In genomic region chr12:31366104-31366621, GRCh38 we compare ENCODE assay signal across 17 cellular contexts. TPM values are rescaled to one million over a fixed set of nuclear protein-coding genes. Genes with fewer than 3 reads are reported as not detected.
DNase-seq lines count a peak whose midpoint lies in the region; ATAC-seq and TF ChIP-seq lines count a peak whose summit lies in the region.
"Had no signal": no experiment of that assay in that cellular context is flagged by ENCODE, and none has a peak within 500 bp of the region (broad histone marks: within the 10 kb centered on the region; RNA-seq: fewer than 3 reads in every experiment).

No MANE protein-coding gene starts in this region.

- no peak for TF ChIP-seq CTCF in H9 (conservative IDR thresholded peaks at IDR 0.05)
- no peak for TF ChIP-seq CTCF in WTC11 (IDR thresholded peaks at IDR 0.05)
- TF ChIP-seq CTCF in endodermal cell (conservative IDR thresholded peaks at IDR 0.05): no peak
- TF ChIP-seq CTCF in mammary epithelial cell (conservative IDR thresholded peaks at IDR 0.05 in 1 of 2, IDR thresholded peaks at IDR 0.05 in 1 of 2; ENCODE audit: extremely low read depth in 1 of 2, insufficient read depth in 1 of 2, low read depth in 1 of 2, low read length in 2 of 2): no peak

- H2BK5ac ChIP-seq in H9 (ENCODE audit: insufficient read length, low read length): no peak overlapping the region

- in situ Hi-C loops in mammary epithelial cell (cut with MboI; ENCODE audit: low sequenced_read_pairs in 2 of 2): no loop called here

- no peak overlapping the region for H3K4me3 ChIP-seq in endodermal cell (ENCODE audit: low read length)
- H3K4me3 ChIP-seq in mammary epithelial cell (replicated peaks in 1 of 3; ENCODE audit: insufficient read depth in 1 of 3, low read depth in 2 of 3, low read length in 3 of 3): no peak overlapping the region
- H3K4me3 ChIP-seq: BLaER1, GM23338 had no signal

- no peaks in the 10 kb centered on the region for H3K79me2 ChIP-seq in H9 (ENCODE audit: insufficient read depth, low read length)
- no peaks in the 10 kb centered on the region for H3K79me2 ChIP-seq in mammary epithelial cell (ENCODE audit: insufficient read depth, low read length)

- dilution Hi-C loops in mammary epithelial cell (cut with HindIII; ENCODE audit: low sequenced_read_pairs): no loop called here

- H3K4me3 Mint-ChIP-seq in H9: no peak overlapping the region
- H3K4me3 Mint-ChIP-seq in WTC11: no peak overlapping the region
- H3K4me3 Mint-ChIP-seq in endodermal cell: peak overlapping the region; percentile 59
- H3K4me3 Mint-ChIP-seq: B cell; CD4-positive, CD25-positive, alpha-beta regulatory T cell; CD8-positive, alpha-beta T cell; GM23338 had no signal

- ATAC-seq in WTC11 (no peak), GM19395 (IDR thresholded peaks at IDR 0.05; ENCODE audit: unreplicated experiment) (no peak), GM18517 (IDR thresholded peaks at IDR 0.05; ENCODE audit: unreplicated experiment) (no peak)
- ATAC-seq: CD8-positive, alpha-beta T cell; GM23338 had no signal

- H4K91ac ChIP-seq in H9 (ENCODE audit: insufficient read length, low read depth, low read length): no peak overlapping the region

- H2BK12ac ChIP-seq in H9 (ENCODE audit: insufficient read length, low read depth, low read length): no peak overlapping the region

- no peak overlapping the region for H3K18ac ChIP-seq in H9 (ENCODE audit: insufficient read length, low read depth, low read length)

- H3K4me1 ChIP-seq in H9 (ENCODE audit: insufficient read depth, low read length) (peaks cover 15% of the 10 kb centered on the region; the same call in 1 of the 2 replicates), endodermal cell (ENCODE audit: control insufficient read depth, insufficient read depth, low read length) (peaks cover 24% of the 10 kb centered on the region), mammary epithelial cell (ENCODE audit: insufficient read depth, low read length) (peaks cover 17% of the 10 kb centered on the region)

- no peaks in the 10 kb centered on the region for H3K79me1 ChIP-seq in H9 (ENCODE audit: insufficient read depth, low read depth, low read length, poor library complexity, severe bottlenecking)

- H3K9ac ChIP-seq in H9 (ENCODE audit: extremely low read depth, insufficient read length, low read length): no peak overlapping the region
- no peak overlapping the region for H3K9ac ChIP-seq in endodermal cell (ENCODE audit: extremely low read depth, low read length, poor library complexity, severe bottlenecking)
- H3K9ac ChIP-seq in mammary epithelial cell (ENCODE audit: insufficient read depth, low read length): no peak overlapping the region
- H3K9ac ChIP-seq: BLaER1 had no signal

- no peaks in the 10 kb centered on the region for H3K27me3 ChIP-seq in H9 (ENCODE audit: insufficient read depth, low read length)
- H3K27me3 ChIP-seq in endodermal cell (ENCODE audit: control insufficient read depth, insufficient read depth, low read length, poor library complexity, severe bottlenecking): no peaks in the 10 kb centered on the region
- no peaks in the 10 kb centered on the region for H3K27me3 ChIP-seq in mammary epithelial cell (ENCODE audit: insufficient read depth, low read length)
- H3K27me3 ChIP-seq: BLaER1 had no signal

- H3K23ac ChIP-seq in H9 (ENCODE audit: insufficient read length, low read depth, low read length): no peak overlapping the region

- H3K14ac ChIP-seq in H9 (ENCODE audit: insufficient read depth, low read length): no peak overlapping the region

- H3K27ac ChIP-seq in H9 (ENCODE audit: insufficient read length, low read depth, low read length) (no peak overlapping the region), endodermal cell (ENCODE audit: low read depth, low read length) (no peak overlapping the region), mammary epithelial cell (ENCODE audit: insufficient read depth, low read depth, low read length) (no peak overlapping the region)
- H3K27ac ChIP-seq: 22Rv1, BLaER1, C4-2B had no signal

- H3K4ac ChIP-seq in H9 (ENCODE audit: low read depth, low read length): no peak overlapping the region

- H3K27me3 Mint-ChIP-seq in H9 (ENCODE audit: low read depth) (no peaks in the 10 kb centered on the region), WTC11 (ENCODE audit: low read depth) (no peaks in the 10 kb centered on the region), endodermal cell (ENCODE audit: insufficient read depth) (no peaks in the 10 kb centered on the region)
- H3K27me3 Mint-ChIP-seq: B cell had no signal

- H3K23me2 ChIP-seq in H9 (ENCODE audit: insufficient read length, low read depth, low read length, poor library complexity, severe bottlenecking): peaks cover 2% of the 10 kb centered on the region

- H2AFZ ChIP-seq in H9 (ENCODE audit: low read length) (no peak overlapping the region), mammary epithelial cell (ENCODE audit: low read depth, low read length) (no peak overlapping the region)
- H2AFZ ChIP-seq: GM23338 had no signal

- H3K9me3 Mint-ChIP-seq in H9: no peaks in the 10 kb centered on the region
- H3K9me3 Mint-ChIP-seq in WTC11: no peaks in the 10 kb centered on the region
- H3K9me3 Mint-ChIP-seq in endodermal cell: peaks cover 2% of the 10 kb centered on the region
- H3K9me3 Mint-ChIP-seq: CD4-positive, CD25-positive, alpha-beta regulatory T cell; CD8-positive, alpha-beta T cell had no signal

- H2AK5ac ChIP-seq in H9 (ENCODE audit: insufficient read length, low read length): no peak overlapping the region

- no peak overlapping the region for H4K8ac ChIP-seq in H9 (replicated peaks; ENCODE audit: insufficient read length, low read depth, low read length)

- CTCF ChIA-PET in WTC11 (lab: Charles Lee): interaction anchor here (1.1 kb wide), 1 partner anchor 94 kb away, joined by 3 read pairs; no protein-coding TSS in a partner anchor
- CTCF ChIA-PET in mammary epithelial cell (lab: Charles Lee; ENCODE audit: low non-redundant PET): no interaction called here

- intact Hi-C loops in mammary epithelial cell (cut with micrococcal nuclease): no loop called here

- H3K27ac Mint-ChIP-seq in H9 (peak overlapping the region in 2 of 3 experiments; percentile 17 to 40; a peak in 2 of 7 replicates), WTC11 (peak overlapping the region; percentile 59; the same call in 1 of the 2 replicates), endodermal cell (no peak overlapping the region)
- H3K27ac Mint-ChIP-seq: B cell; CD4-positive, CD25-positive, alpha-beta regulatory T cell; CD8-positive, alpha-beta T cell; GM23338 had no signal

- POLR2A ChIA-PET in WTC11 (lab: Charles Lee): interaction anchor here (0.6 to 1.2 kb wide), 2 partner anchors 10 to 40 kb away, joined by 3 read pairs; partner anchors contain the start of gene SINHCAF

- H2BK15ac ChIP-seq in H9 (ENCODE audit: low read depth, low read length): no peak overlapping the region

- no peak overlapping the region for H3K56ac ChIP-seq in H9 (ENCODE audit: insufficient read length, low read depth, low read length)

- no peaks in the 10 kb centered on the region for H3K36me3 ChIP-seq in endodermal cell (ENCODE audit: control insufficient read depth, insufficient read depth, low read length)
- no peaks in the 10 kb centered on the region for H3K36me3 ChIP-seq in mammary epithelial cell (ENCODE audit: insufficient read depth, low read length)
- H3K36me3 ChIP-seq: BLaER1 had no signal

- no peak overlapping the region for H4K5ac ChIP-seq in H9 (ENCODE audit: insufficient read length, low read depth, low read length)

- H3K4me1 Mint-ChIP-seq in H9 (peaks cover 59 to 65% of the 10 kb centered on the region in 2 experiments), WTC11 (peaks cover 64% of the 10 kb centered on the region), endodermal cell (peaks cover 64% of the 10 kb centered on the region)

- H3K9me3 ChIP-seq in H9 (ENCODE audit: control insufficient read depth, low read depth, low read length) (no peaks in the 10 kb centered on the region), endodermal cell (ENCODE audit: control insufficient read depth, low read length) (no peaks in the 10 kb centered on the region), mammary epithelial cell (replicated peaks; ENCODE audit: insufficient read depth, low read length) (no peaks in the 10 kb centered on the region)
- H3K9me3 ChIP-seq: BLaER1, Caco-2 had no signal

- no TSS peak for BruUV-seq in mammary epithelial cell (replicated peaks; lab: Mats Ljungman, UMichigan)

- H3K4me2 ChIP-seq in H9 (ENCODE audit: insufficient read depth, insufficient read length, low read length) (no peak overlapping the region), mammary epithelial cell (ENCODE audit: insufficient read depth, low read depth, low read length) (no peak overlapping the region)
- H3K4me2 ChIP-seq: BLaER1, GM23338 had no signal

- H2BK20ac ChIP-seq in H9 (ENCODE audit: low read depth, low read length, poor library complexity, severe bottlenecking): no peak overlapping the region

- DNase-seq in H9 (no peak), WTC11 (ENCODE audit: low spot score) (no peak), endodermal cell (no peak), mammary epithelial cell (no peak)
- DNase-seq: Caco-2; CD4-positive, CD25-positive, alpha-beta regulatory T cell; CD8-positive, alpha-beta T cell; DMS153; DND-41; HCEC 1CT had no signal

- no peaks in the 10 kb centered on the region for H4K20me1 ChIP-seq in H9 (ENCODE audit: control insufficient read depth, insufficient read depth, insufficient read length)
- H4K20me1 ChIP-seq in mammary epithelial cell (ENCODE audit: insufficient read depth, low read length): no peaks in the 10 kb centered on the region
- H4K20me1 ChIP-seq: BLaER1 had no signal

- H3T11ph ChIP-seq in H9 (ENCODE audit: low read length): no peak overlapping the region

- WGBS in H9 (ENCODE audit: extremely low coverage, insufficient read length, low lambda C conversion rate): no CpG with 5 or more reads among the region's 11 CpGs
- 91 to 95% methylated on average over 10 to 11 of the region's 11 CpGs for WGBS in endodermal cell (ENCODE audit: insufficient coverage in 1 of 2, insufficient read length in 1 of 2), 2 experiments
- WGBS in mammary epithelial cell (ENCODE audit: low coverage, missing lambda C conversion rate): 98% methylated on average over 11 of the region's 11 CpGs

- H3K36me3 Mint-ChIP-seq in H9 (ENCODE audit: insufficient read depth in 1 of 3, low read depth in 3 of 3) (0 out of 7 replicates have a peak, but pooled peaks cover 0 to 4% (median 0%) of the 10 kb centered on the region in 3 experiments), WTC11 (no peaks in the 10 kb centered on the region), endodermal cell (ENCODE audit: low read depth) (peaks cover 19% of the 10 kb centered on the region)
- H3K36me3 Mint-ChIP-seq: CD4-positive, CD25-positive, alpha-beta regulatory T cell; CD8-positive, alpha-beta T cell had no signal

- H2BK120ac ChIP-seq in H9 (ENCODE audit: low read depth, low read length, poor library complexity, severe bottlenecking): no peak overlapping the region

TF ChIP-seq in WTC11, 78 proteins besides CTCF, POLR2A, EP300 and RAD21 (continues in another document):
- TF ChIP-seq TP53 (CRISPR knock-in tag; IDR thresholded peaks at IDR 0.05) (no peak), NFATC4 (CRISPR knock-in tag; IDR thresholded peaks at IDR 0.05) (no peak)

RNA-seq across cellular contexts. Expression of gene SINHCAF, which starts 40.2 kb away (rescaled TPM):
- total RNA-seq in H9 (2021) (497 and 501 TPM in 2 replicates), WTC11 (2021) (407 to 438 TPM (median 424 TPM) in 3 replicates), endodermal cell (100 to 1,000 TPM; 323 to 779 TPM), mammary epithelial cell (10 to 100 TPM; 63.5 to 78.2 TPM)
- 193 TPM for polyA plus RNA-seq in endodermal cell (2013, experiment 1 of 2)
- 173 TPM for polyA plus RNA-seq in endodermal cell (2013, experiment 2 of 2)
- 29.7 TPM for polyA plus RNA-seq in mammary epithelial cell
- polyA minus RNA-seq in mammary epithelial cell: 40.3 TPM
